In the genomic region with DNA sequence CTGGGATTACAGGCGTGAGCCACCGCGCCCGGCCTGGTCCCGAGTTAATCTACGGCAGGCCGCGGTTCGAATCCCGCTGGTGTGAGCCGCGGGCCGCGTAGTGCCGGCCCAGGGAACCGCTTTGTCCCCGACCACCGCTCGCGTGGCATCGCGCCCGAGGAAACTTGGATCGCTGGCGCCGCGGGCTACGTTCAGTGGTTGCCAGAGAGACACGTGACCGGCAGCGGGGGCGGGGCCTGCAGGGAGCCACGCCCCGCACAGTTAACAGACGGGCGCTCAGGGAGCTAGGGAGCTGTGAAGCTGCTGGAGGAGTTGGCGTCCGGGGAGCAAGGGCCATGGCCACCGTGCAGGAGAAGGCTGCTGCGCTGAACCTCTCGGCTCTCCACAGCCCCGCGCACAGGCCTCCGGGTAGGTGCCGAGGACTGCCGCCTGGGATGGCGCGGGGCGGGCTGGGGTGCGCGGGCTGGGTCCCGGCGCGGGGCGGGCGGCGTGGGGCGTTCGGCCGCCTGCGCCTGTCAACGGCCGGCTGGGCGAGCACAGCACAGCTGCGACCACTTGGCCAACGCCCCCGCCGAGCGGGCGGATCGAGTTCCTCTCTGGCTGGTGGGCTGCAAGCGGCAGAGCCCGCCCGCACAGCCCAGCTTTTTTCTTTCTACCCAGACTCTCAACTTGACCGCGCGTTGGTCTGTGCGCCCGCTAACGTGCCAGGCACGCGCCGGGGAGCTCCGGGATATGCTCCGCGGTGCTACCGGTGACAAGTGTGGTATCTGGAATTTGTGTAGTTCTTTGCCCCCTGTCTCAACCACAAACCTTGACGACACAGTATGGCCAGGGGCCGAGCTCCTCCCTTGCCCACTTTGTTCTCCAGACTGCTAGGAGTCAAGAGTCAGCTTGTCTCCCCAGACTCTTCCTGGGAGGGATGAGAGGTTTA, we compare ENCODE assay signal across 1 cellular context.
TF ChIP-seq lines count a peak whose summit lies in the region.

A gene (plus strand): TSS at position 258 of the 931 bp plus-strand sequence. CDS start 78 bp downstream, at position 336.

TF ChIP-seq in K562, 482 proteins besides CTCF, POLR2A, EP300 and RAD21 (continued from another document and continues in another):
- TF ChIP-seq, protein P1, sequence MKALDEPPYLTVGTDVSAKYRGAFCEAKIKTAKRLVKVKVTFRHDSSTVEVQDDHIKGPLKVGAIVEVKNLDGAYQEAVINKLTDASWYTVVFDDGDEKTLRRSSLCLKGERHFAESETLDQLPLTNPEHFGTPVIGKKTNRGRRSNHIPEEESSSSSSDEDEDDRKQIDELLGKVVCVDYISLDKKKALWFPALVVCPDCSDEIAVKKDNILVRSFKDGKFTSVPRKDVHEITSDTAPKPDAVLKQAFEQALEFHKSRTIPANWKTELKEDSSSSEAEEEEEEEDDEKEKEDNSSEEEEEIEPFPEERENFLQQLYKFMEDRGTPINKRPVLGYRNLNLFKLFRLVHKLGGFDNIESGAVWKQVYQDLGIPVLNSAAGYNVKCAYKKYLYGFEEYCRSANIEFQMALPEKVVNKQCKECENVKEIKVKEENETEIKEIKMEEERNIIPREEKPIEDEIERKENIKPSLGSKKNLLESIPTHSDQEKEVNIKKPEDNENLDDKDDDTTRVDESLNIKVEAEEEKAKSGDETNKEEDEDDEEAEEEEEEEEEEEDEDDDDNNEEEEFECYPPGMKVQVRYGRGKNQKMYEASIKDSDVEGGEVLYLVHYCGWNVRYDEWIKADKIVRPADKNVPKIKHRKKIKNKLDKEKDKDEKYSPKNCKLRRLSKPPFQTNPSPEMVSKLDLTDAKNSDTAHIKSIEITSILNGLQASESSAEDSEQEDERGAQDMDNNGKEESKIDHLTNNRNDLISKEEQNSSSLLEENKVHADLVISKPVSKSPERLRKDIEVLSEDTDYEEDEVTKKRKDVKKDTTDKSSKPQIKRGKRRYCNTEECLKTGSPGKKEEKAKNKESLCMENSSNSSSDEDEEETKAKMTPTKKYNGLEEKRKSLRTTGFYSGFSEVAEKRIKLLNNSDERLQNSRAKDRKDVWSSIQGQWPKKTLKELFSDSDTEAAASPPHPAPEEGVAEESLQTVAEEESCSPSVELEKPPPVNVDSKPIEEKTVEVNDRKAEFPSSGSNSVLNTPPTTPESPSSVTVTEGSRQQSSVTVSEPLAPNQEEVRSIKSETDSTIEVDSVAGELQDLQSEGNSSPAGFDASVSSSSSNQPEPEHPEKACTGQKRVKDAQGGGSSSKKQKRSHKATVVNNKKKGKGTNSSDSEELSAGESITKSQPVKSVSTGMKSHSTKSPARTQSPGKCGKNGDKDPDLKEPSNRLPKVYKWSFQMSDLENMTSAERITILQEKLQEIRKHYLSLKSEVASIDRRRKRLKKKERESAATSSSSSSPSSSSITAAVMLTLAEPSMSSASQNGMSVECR (CRISPR knock-in tag; IDR thresholded peaks at IDR 0.05): peak; percentile 88
- no peak for TF ChIP-seq SMARCC2 (IDR thresholded peaks at IDR 0.05; ENCODE audit: low read depth)
- no peak for TF ChIP-seq IFI16 (CRISPR knock-in tag; IDR thresholded peaks at IDR 0.05)
- TF ChIP-seq NFIC (IDR thresholded peaks at IDR 0.05): peak; percentile 35
- TF ChIP-seq NRF1 (conservative IDR thresholded peaks at IDR 0.05 in 1 of 2, IDR thresholded peaks at IDR 0.05 in 1 of 2): peak; percentile 81 to 83
- TF ChIP-seq, protein P2, sequence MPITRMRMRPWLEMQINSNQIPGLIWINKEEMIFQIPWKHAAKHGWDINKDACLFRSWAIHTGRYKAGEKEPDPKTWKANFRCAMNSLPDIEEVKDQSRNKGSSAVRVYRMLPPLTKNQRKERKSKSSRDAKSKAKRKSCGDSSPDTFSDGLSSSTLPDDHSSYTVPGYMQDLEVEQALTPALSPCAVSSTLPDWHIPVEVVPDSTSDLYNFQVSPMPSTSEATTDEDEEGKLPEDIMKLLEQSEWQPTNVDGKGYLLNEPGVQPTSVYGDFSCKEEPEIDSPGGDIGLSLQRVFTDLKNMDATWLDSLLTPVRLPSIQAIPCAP (CRISPR knock-in tag; IDR thresholded peaks at IDR 0.05; ENCODE audit: borderline replicate concordance): 0 out of 2 replicates have a peak, but pooled peaks have one; percentile 27
- TF ChIP-seq, protein P3, sequence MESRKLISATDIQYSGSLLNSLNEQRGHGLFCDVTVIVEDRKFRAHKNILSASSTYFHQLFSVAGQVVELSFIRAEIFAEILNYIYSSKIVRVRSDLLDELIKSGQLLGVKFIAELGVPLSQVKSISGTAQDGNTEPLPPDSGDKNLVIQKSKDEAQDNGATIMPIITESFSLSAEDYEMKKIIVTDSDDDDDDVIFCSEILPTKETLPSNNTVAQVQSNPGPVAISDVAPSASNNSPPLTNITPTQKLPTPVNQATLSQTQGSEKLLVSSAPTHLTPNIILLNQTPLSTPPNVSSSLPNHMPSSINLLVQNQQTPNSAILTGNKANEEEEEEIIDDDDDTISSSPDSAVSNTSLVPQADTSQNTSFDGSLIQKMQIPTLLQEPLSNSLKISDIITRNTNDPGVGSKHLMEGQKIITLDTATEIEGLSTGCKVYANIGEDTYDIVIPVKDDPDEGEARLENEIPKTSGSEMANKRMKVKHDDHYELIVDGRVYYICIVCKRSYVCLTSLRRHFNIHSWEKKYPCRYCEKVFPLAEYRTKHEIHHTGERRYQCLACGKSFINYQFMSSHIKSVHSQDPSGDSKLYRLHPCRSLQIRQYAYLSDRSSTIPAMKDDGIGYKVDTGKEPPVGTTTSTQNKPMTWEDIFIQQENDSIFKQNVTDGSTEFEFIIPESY (CRISPR knock-in tag; IDR thresholded peaks at IDR 0.05): no peak
- TF ChIP-seq ZNF23 (CRISPR knock-in tag; IDR thresholded peaks at IDR 0.05): no peak
- peak; percentile 47; the same call in 1 of the 2 replicates for TF ChIP-seq NR2C2 (CRISPR knock-in tag; IDR thresholded peaks at IDR 0.05)
- 0 out of 2 replicates have a peak, but pooled peaks have one; percentile 12 for TF ChIP-seq NR2C2 (tag; IDR thresholded peaks at IDR 0.05)
- no peak for TF ChIP-seq MYBL2 (IDR thresholded peaks at IDR 0.05; ENCODE audit: low read depth)
- TF ChIP-seq MYBL2 (CRISPR knock-in tag; IDR thresholded peaks at IDR 0.05; ENCODE audit: borderline replicate concordance): no peak
- peak; percentile 28; the same call in 1 of the 2 replicates for TF ChIP-seq NCOA6 (IDR thresholded peaks at IDR 0.05)
- TF ChIP-seq PHF20 (IDR thresholded peaks at IDR 0.05; ENCODE audit: partially characterized antibody): no peak
- TF ChIP-seq, protein P4, sequence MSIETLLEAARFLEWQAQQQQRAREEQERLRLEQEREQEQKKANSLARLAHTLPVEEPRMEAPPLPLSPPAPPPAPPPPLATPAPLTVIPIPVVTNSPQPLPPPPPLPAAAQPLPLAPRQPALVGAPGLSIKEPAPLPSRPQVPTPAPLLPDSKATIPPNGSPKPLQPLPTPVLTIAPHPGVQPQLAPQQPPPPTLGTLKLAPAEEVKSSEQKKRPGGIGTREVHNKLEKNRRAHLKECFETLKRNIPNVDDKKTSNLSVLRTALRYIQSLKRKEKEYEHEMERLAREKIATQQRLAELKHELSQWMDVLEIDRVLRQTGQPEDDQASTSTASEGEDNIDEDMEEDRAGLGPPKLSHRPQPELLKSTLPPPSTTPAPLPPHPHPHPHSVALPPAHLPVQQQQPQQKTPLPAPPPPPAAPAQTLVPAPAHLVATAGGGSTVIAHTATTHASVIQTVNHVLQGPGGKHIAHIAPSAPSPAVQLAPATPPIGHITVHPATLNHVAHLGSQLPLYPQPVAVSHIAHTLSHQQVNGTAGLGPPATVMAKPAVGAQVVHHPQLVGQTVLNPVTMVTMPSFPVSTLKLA (conservative IDR thresholded peaks at IDR 0.05): peak; percentile 63 to 73
- TF ChIP-seq ZBTB17 (CRISPR knock-in tag; IDR thresholded peaks at IDR 0.05): 0 out of 2 replicates have a peak, but pooled peaks have one; percentile 28
- TF ChIP-seq TAF1 (IDR thresholded peaks at IDR 0.05; ENCODE audit: control insufficient read depth, extremely low read depth, insufficient read depth, low read length, severe bottlenecking): peak; percentile 74
- no peak for TF ChIP-seq CBFA2T3 (IDR thresholded peaks at IDR 0.05)
- TF ChIP-seq MTA3 (IDR thresholded peaks at IDR 0.05; ENCODE audit: borderline replicate concordance): peak; percentile 43; the same call in 1 of the 2 replicates
- no peak for TF ChIP-seq EWSR1 (IDR thresholded peaks at IDR 0.05; ENCODE audit: borderline replicate concordance, low read depth, partially characterized antibody)
- no peak for TF ChIP-seq CHCHD3 (CRISPR knock-in tag; IDR thresholded peaks at IDR 0.05)
- no peak for TF ChIP-seq ZNF584 (CRISPR knock-in tag; IDR thresholded peaks at IDR 0.05; ENCODE audit: low read depth)
- TF ChIP-seq, protein P5, sequence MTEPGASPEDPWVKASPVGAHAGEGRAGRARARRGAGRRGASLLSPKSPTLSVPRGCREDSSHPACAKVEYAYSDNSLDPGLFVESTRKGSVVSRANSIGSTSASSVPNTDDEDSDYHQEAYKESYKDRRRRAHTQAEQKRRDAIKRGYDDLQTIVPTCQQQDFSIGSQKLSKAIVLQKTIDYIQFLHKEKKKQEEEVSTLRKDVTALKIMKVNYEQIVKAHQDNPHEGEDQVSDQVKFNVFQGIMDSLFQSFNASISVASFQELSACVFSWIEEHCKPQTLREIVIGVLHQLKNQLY (CRISPR knock-in tag; conservative IDR thresholded peaks at IDR 0.05): no peak
- TF ChIP-seq ETV6 (IDR thresholded peaks at IDR 0.05; ENCODE audit: borderline replicate concordance in 1 of 2, low read depth in 2 of 2, low read length in 1 of 2): no peak
- TF ChIP-seq ETV6 (CRISPR knock-in tag; IDR thresholded peaks at IDR 0.05; ENCODE audit: borderline replicate concordance): no peak
- no peak for TF ChIP-seq NELFE (IDR thresholded peaks at IDR 0.05; ENCODE audit: insufficient read depth, insufficient read length)
- TF ChIP-seq, protein P6, sequence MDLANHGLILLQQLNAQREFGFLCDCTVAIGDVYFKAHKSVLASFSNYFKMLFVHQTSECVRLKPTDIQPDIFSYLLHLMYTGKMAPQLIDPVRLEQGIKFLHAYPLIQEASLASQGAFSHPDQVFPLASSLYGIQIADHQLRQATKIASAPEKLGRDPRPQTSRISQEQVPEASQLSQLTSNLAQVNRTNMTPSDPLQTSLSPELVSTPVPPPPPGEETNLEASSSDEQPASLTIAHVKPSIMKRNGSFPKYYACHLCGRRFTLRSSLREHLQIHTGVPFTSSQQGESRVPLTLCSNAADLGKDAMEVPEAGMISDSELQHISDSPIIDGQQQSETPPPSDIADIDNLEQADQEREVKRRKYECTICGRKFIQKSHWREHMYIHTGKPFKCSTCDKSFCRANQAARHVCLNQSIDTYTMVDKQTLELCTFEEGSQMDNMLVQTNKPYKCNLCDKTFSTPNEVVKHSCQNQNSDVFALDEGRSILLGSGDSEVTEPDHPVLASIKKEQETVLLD (IDR thresholded peaks at IDR 0.05): 0 out of 2 replicates have a peak, but pooled peaks have one; percentile 39
- no peak for TF ChIP-seq FUS (optimal IDR thresholded peaks at IDR 0.05; ENCODE audit: low read depth, low read length)
- TF ChIP-seq POLR2B (IDR thresholded peaks at IDR 0.05; ENCODE audit: low read depth, partially characterized antibody): peak; percentile 65
- TF ChIP-seq YBX1 (IDR thresholded peaks at IDR 0.05): no peak
- TF ChIP-seq GABPA (tag; conservative IDR thresholded peaks at IDR 0.05; ENCODE audit: low read depth): no peak
- 0 out of 2 replicates have a peak, but pooled peaks have one; percentile 61 for TF ChIP-seq RB1 (IDR thresholded peaks at IDR 0.05; ENCODE audit: low read depth)
- no peak for TF ChIP-seq FOXA3 (CRISPR knock-in tag; conservative IDR thresholded peaks at IDR 0.05 in 1 of 2, IDR thresholded peaks at IDR 0.05 in 1 of 2)
- peak; percentile 67 for TF ChIP-seq EGR1 (conservative IDR thresholded peaks at IDR 0.05)
- no peak for TF ChIP-seq NFIX (CRISPR knock-in tag; IDR thresholded peaks at IDR 0.05; ENCODE audit: low read depth)
- no peak for TF ChIP-seq HMG20A (CRISPR knock-in tag; conservative IDR thresholded peaks at IDR 0.05)
- no peak for TF ChIP-seq ZBED1 (IDR thresholded peaks at IDR 0.05)
- TF ChIP-seq, protein P7, sequence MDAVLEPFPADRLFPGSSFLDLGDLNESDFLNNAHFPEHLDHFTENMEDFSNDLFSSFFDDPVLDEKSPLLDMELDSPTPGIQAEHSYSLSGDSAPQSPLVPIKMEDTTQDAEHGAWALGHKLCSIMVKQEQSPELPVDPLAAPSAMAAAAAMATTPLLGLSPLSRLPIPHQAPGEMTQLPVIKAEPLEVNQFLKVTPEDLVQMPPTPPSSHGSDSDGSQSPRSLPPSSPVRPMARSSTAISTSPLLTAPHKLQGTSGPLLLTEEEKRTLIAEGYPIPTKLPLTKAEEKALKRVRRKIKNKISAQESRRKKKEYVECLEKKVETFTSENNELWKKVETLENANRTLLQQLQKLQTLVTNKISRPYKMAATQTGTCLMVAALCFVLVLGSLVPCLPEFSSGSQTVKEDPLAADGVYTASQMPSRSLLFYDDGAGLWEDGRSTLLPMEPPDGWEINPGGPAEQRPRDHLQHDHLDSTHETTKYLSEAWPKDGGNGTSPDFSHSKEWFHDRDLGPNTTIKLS (IDR thresholded peaks at IDR 0.05; ENCODE audit: borderline replicate concordance, low read depth): peak; percentile 80
